Comparison of ENCODE assay signal across 7 cellular contexts in the genomic region with DNA sequence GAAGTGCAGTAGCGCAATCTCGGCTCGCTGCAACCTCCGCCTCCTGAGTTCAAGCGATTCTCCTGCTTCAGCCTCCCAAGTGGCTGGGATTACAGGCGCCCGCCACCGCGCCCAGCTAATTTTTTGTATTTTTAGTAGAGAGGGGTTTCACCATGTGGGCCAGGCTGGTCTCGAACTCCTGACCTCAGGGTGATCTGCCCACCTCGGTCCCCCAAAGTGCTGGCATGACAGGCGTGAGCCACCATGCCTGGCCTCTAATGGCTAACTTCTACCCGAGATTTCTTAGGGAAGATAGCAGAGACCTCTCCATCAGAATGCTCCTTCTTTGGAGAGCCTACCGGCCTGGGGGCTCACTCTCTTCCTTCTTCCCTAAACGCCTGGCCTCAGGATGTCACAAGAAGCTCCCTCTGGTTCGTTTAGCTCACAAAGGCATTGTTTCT. TPM values are rescaled to one million over a fixed set of nuclear protein-coding genes. Genes with fewer than 3 reads are reported as not detected.
DNase-seq lines count a peak whose midpoint lies in the region; ATAC-seq, FAIRE-seq and TF ChIP-seq lines count a peak whose summit lies in the region.
"Not testable (repeated sequence)": the region's sequence is repeated elsewhere in the genome, so short reads cannot be mapped to it uniquely, and the experiment has no call there.
"Had no signal": no experiment of that assay in that cellular context is flagged by ENCODE, and none has a peak within 500 bp of the region (broad histone marks: within the 10 kb centered on the region; RNA-seq: fewer than 3 reads in every experiment).

No MANE protein-coding gene starts in this region.

- POLR2A ChIA-PET in A549 (lab: Yijun Ruan, JAX) = not testable (repeated sequence)
- POLR2A ChIA-PET in activated CD4-positive, alpha-beta memory T cell treated with anti-CD3 and anti-CD28 coated beads, Interleukin-2, amount 10 ng/mL, durations not matched to agents 7 days and 5 days (lab: Charles Lee) = interaction anchor here (1.0 to 3.4 kb wide), 10 partner anchors 25 to 289 kb away, joined by 3 to 18 read pairs (median 6); partner anchors contain the start of genes ABHD16A, BAG6, DXO and GPANK1

- not testable (repeated sequence) for H3K9me3 Mint-ChIP-seq in activated CD4-positive, alpha-beta memory T cell treated with anti-CD3 and anti-CD28 coated beads, Interleukin-2, amount 10 ng/mL, durations not matched to agents 7 days and 5 days

- H3K27ac ChIP-seq in A549 (peak overlapping the region; percentile 61 to 81), HUES64 (ENCODE audit: low read depth, low read length) (peak overlapping the region; percentile 83), coronary artery (peak overlapping the region; percentile 58 to 81)

- H3K36me3 ChIP-seq in HUES64 (ENCODE audit: insufficient read depth, low read length) = peaks cover 14% of the 10 kb centered on the region
- not testable (repeated sequence) for H3K36me3 ChIP-seq in kidney epithelial cell (ENCODE audit: control insufficient read depth, insufficient read depth, low read length)

- peak overlapping the region; percentile 66 for H3K27ac Mint-ChIP-seq in activated CD4-positive, alpha-beta memory T cell treated with anti-CD3 and anti-CD28 coated beads, Interleukin-2, amount 10 ng/mL, durations not matched to agents 7 days and 5 days

- peak overlapping the region; percentile 95 for H3K4me2 ChIP-seq in A549

- H3K4me1 ChIP-seq in A549; HUES64 (ENCODE audit: insufficient read depth, low read length): not testable (repeated sequence)

- TF ChIP-seq POLR2A in A549 (IDR thresholded peaks at IDR 0.05; ENCODE audit: low read length) = not testable (repeated sequence)

- H3K36me3 Mint-ChIP-seq in activated CD4-positive, alpha-beta memory T cell treated with anti-CD3 and anti-CD28 coated beads, Interleukin-2, amount 10 ng/mL, durations not matched to agents 7 days and 5 days (ENCODE audit: low read depth) = not testable (repeated sequence)

- CTCF ChIA-PET in A549 (lab: Yijun Ruan, JAX) = interaction anchor here (0.6 to 2.6 kb wide), 18 partner anchors 11 to 237 kb away, joined by 3 to 11 read pairs (median 3); partner anchors contain the start of gene LY6G5B
- CTCF ChIA-PET in activated CD4-positive, alpha-beta memory T cell treated with anti-CD3 and anti-CD28 coated beads, Interleukin-2, amount 10 ng/mL, durations not matched to agents 7 days and 5 days (lab: Charles Lee) = interaction anchor here (0.7 to 2.6 kb wide), 9 partner anchors 9 to 323 kb away, joined by 3 to 12 read pairs (median 3); partner anchors contain the start of genes CSNK2B, DDX39B, DXO and EHMT2

- not testable (repeated sequence) for H3K27me3 Mint-ChIP-seq in activated CD4-positive, alpha-beta memory T cell treated with anti-CD3 and anti-CD28 coated beads, Interleukin-2, amount 10 ng/mL, durations not matched to agents 7 days and 5 days

- not testable (repeated sequence) for DNase-seq in A549 (ENCODE audit: low read depth in 1 of 2, low spot score in 1 of 2); activated CD4-positive, alpha-beta memory T cell treated with anti-CD3 and anti-CD28 coated beads, Interleukin-2, amount 10 ng/mL, durations not matched to agents 7 days and 5 days; coronary artery (ENCODE audit: low spot score); kidney epithelial cell (ENCODE audit: low read depth); retinal pigment epithelial cell (ENCODE audit: low read depth)

- peak overlapping the region; percentile 89 for H3K4me3 Mint-ChIP-seq in activated CD4-positive, alpha-beta memory T cell treated with anti-CD3 and anti-CD28 coated beads, Interleukin-2, amount 10 ng/mL, durations not matched to agents 7 days and 5 days

- not testable (repeated sequence) for TF ChIP-seq CTCF in A549 (IDR thresholded peaks at IDR 0.05); coronary artery (IDR thresholded peaks at IDR 0.05); kidney epithelial cell (IDR thresholded peaks at IDR 0.05; ENCODE audit: insufficient read depth, low read length, poor library complexity, severe bottlenecking); retinal pigment epithelial cell (conservative IDR thresholded peaks at IDR 0.05; ENCODE audit: low read depth, low read length)

- H3K4me1 Mint-ChIP-seq in activated CD4-positive, alpha-beta memory T cell treated with anti-CD3 and anti-CD28 coated beads, Interleukin-2, amount 10 ng/mL, durations not matched to agents 7 days and 5 days = peaks cover 23% of the 10 kb centered on the region

- TF ChIP-seq EP300 in A549 (IDR thresholded peaks at IDR 0.05) = not testable (repeated sequence)

- H3K27me3 ChIP-seq in HUES64 (ENCODE audit: insufficient read depth, low read length); kidney epithelial cell (ENCODE audit: control insufficient read depth, insufficient read depth, low read length): not testable (repeated sequence)

- FAIRE-seq in A549 (lab: Jason Lieb, UNC) = not testable (repeated sequence)

- 42% methylated on average over 16 of the region's 16 CpGs for WGBS in A549 (ENCODE audit: missing lambda C conversion rate)
- 28% methylated on average over 16 of the region's 16 CpGs for WGBS in HUES64

- ATAC-seq in A549 = not testable (repeated sequence)

- H3K9me3 ChIP-seq in A549; HUES64 (ENCODE audit: insufficient read depth, low read depth, low read length): not testable (repeated sequence)

- TF ChIP-seq RAD21 in A549 (conservative IDR thresholded peaks at IDR 0.05 in 1 of 2, IDR thresholded peaks at IDR 0.05 in 1 of 2) = not testable (repeated sequence)

- peak overlapping the region; percentile 74 for H3K9ac ChIP-seq in HUES64 (ENCODE audit: low read depth, low read length)

- H3K4me3 ChIP-seq in A549 (peak overlapping the region; percentile 63), HUES64 (ENCODE audit: low read length) (peak overlapping the region; percentile 76), coronary artery (peak overlapping the region; percentile 97), kidney epithelial cell (ENCODE audit: low read depth, low read length) (peak overlapping the region; percentile 72), retinal pigment epithelial cell (ENCODE audit: low read length) (peak overlapping the region; percentile 85)

RNA-seq across cellular contexts. Expression of gene NEU1, which starts 1.5 kb away (rescaled TPM):
- polyA plus RNA-seq in A549 (2011; rRNA removed) = 15.8 and 20.6 TPM in 2 replicates
- polyA plus RNA-seq in A549 (2012; cell fraction: cytosol; rRNA removed) = 14.4 and 16.9 TPM in 2 replicates
- 18.6 and 20.0 TPM in 2 replicates for polyA plus RNA-seq in A549 (2012; cell fraction: nucleus; rRNA removed)
- 12.8 to 19.2 TPM (median 16.0 TPM) in 3 replicates for polyA plus RNA-seq in A549 (2017; fragmentation: RNase III; extraction: RNeasy Plus Mini Kit Qiagen cat#74134 plus additional on column Dnase treatment)
- polyA minus RNA-seq in A549 (2011; rRNA and poly(A)+ RNA removed) = 13.0 and 16.0 TPM in 2 replicates
- polyA plus RNA-seq in HUES64 (2013, experiment 1 of 2) = 37.2 TPM
- 35.9 TPM for polyA plus RNA-seq in HUES64 (2013, experiment 2 of 2)
- total RNA-seq in activated CD4-positive, alpha-beta memory T cell treated with anti-CD3 and anti-CD28 coated beads, Interleukin-2, amount 10 ng/mL, durations not matched to agents 7 days and 5 days = 10 to 100 TPM; 29.2 to 29.6 TPM
- 142 and 152 TPM in 2 replicates for total RNA-seq in kidney epithelial cell

RNA-seq across cellular contexts. Expression of gene SLC44A4, which starts 14.7 kb away (rescaled TPM):
- polyA plus RNA-seq in A549 (2011; rRNA removed) = 0.24 and 0.27 TPM in 2 replicates
- 0.05 and 0.12 TPM in 2 replicates for polyA plus RNA-seq in A549 (2012; cell fraction: cytosol; rRNA removed)
- polyA plus RNA-seq in A549 (2012; cell fraction: nucleus; rRNA removed) = 0.16 and 0.39 TPM in 2 replicates
- polyA plus RNA-seq in A549 (2017; fragmentation: RNase III; extraction: RNeasy Plus Mini Kit Qiagen cat#74134 plus additional on column Dnase treatment) = not detected in 3 replicates
- polyA minus RNA-seq in A549 (2011; rRNA and poly(A)+ RNA removed) = 0.17 and 0.24 TPM in 2 replicates
- polyA plus RNA-seq in HUES64 (2013, experiment 1 of 2) = 0.50 TPM
- 0.82 TPM for polyA plus RNA-seq in HUES64 (2013, experiment 2 of 2)
- total RNA-seq in activated CD4-positive, alpha-beta memory T cell treated with anti-CD3 and anti-CD28 coated beads, Interleukin-2, amount 10 ng/mL, durations not matched to agents 7 days and 5 days = under 1 TPM in 1 of 2 experiments, not detected in 1; 0.38 TPM
- total RNA-seq in kidney epithelial cell = 17.7 and 26.1 TPM in 2 replicates
- total RNA-seq: A172 had no signal

RNA-seq across cellular contexts. Expression of gene EHMT2, which starts 33.4 kb away (rescaled TPM):
- 15.4 and 16.4 TPM in 2 replicates for polyA plus RNA-seq in A549 (2011; rRNA removed)
- polyA plus RNA-seq in A549 (2012; cell fraction: cytosol; rRNA removed) = 52.0 and 56.0 TPM in 2 replicates
- polyA plus RNA-seq in A549 (2012; cell fraction: nucleus; rRNA removed) = 121 and 158 TPM in 2 replicates
- 27.0 to 32.3 TPM (median 30.9 TPM) in 3 replicates for polyA plus RNA-seq in A549 (2017; fragmentation: RNase III; extraction: RNeasy Plus Mini Kit Qiagen cat#74134 plus additional on column Dnase treatment)
- 30.7 and 36.5 TPM in 2 replicates for polyA minus RNA-seq in A549 (2011; rRNA and poly(A)+ RNA removed)
- 112 TPM for polyA plus RNA-seq in HUES64 (2013, experiment 1 of 2)
- polyA plus RNA-seq in HUES64 (2013, experiment 2 of 2) = 109 TPM
- total RNA-seq in activated CD4-positive, alpha-beta memory T cell treated with anti-CD3 and anti-CD28 coated beads, Interleukin-2, amount 10 ng/mL, durations not matched to agents 7 days and 5 days = 10 to 100 TPM; 57.0 to 58.4 TPM
- 55.7 and 59.3 TPM in 2 replicates for total RNA-seq in kidney epithelial cell

RNA-seq across cellular contexts. Expression of gene HSPA1B, which starts 36.6 kb away (rescaled TPM):
- polyA plus RNA-seq in A549 (2011; rRNA removed) (52.7 and 70.6 TPM in 2 replicates), A549 (2017; fragmentation: RNase III; extraction: RNeasy Plus Mini Kit Qiagen cat#74134 plus additional on column Dnase treatment) (56.7 to 125 TPM (median 98.6 TPM) in 3 replicates)
- polyA plus RNA-seq in A549 (2012; cell fraction: cytosol; rRNA removed) = 142 and 160 TPM in 2 replicates
- polyA plus RNA-seq in A549 (2012; cell fraction: nucleus; rRNA removed) = 253 and 414 TPM in 2 replicates
- 59.4 and 75.7 TPM in 2 replicates for polyA minus RNA-seq in A549 (2011; rRNA and poly(A)+ RNA removed)
- 31.2 TPM for polyA plus RNA-seq in HUES64 (2013, experiment 1 of 2)
- 31.6 TPM for polyA plus RNA-seq in HUES64 (2013, experiment 2 of 2)
- 10 to 100 TPM; 60.6 to 62.6 TPM for total RNA-seq in activated CD4-positive, alpha-beta memory T cell treated with anti-CD3 and anti-CD28 coated beads, Interleukin-2, amount 10 ng/mL, durations not matched to agents 7 days and 5 days
- 68.3 and 79.1 TPM in 2 replicates for total RNA-seq in kidney epithelial cell

RNA-seq across cellular contexts. Expression of gene ZBTB12, which starts 37.7 kb away (rescaled TPM):
- polyA plus RNA-seq in A549 (2011; rRNA removed) (2.2 and 2.9 TPM in 2 replicates), A549 (2017; fragmentation: RNase III; extraction: RNeasy Plus Mini Kit Qiagen cat#74134 plus additional on column Dnase treatment) (8.4 to 10.1 TPM (median 10.0 TPM) in 3 replicates)
- 4.6 and 6.8 TPM in 2 replicates for polyA plus RNA-seq in A549 (2012; cell fraction: cytosol; rRNA removed)
- polyA plus RNA-seq in A549 (2012; cell fraction: nucleus; rRNA removed) = 3.6 and 5.4 TPM in 2 replicates
- 3.2 and 6.5 TPM in 2 replicates for polyA minus RNA-seq in A549 (2011; rRNA and poly(A)+ RNA removed)
- polyA plus RNA-seq in HUES64 (2013, experiment 1 of 2) = 26.5 TPM
- polyA plus RNA-seq in HUES64 (2013, experiment 2 of 2) = 29.8 TPM
- total RNA-seq in activated CD4-positive, alpha-beta memory T cell treated with anti-CD3 and anti-CD28 coated beads, Interleukin-2, amount 10 ng/mL, durations not matched to agents 7 days and 5 days = 1 to 10 TPM in 1 of 2 experiments, under 1 TPM in 1; 0.98 to 1.1 TPM
- total RNA-seq in kidney epithelial cell = 3.0 and 4.9 TPM in 2 replicates

Comparison
In these comparisons a context has a peak if more than half of its experiments do, and no peak if none do; other contexts are left out.
1. RNA of gene SLC44A4, which starts 14.7 kb away (total RNA-seq): 17.7 to 26.1 TPM in kidney epithelial cell; 0.38 TPM in activated CD4-positive, alpha-beta memory T cell treated with anti-CD3 and anti-CD28 coated beads, Interleukin-2, amount 10 ng/mL, durations not matched to agents 7 days and 5 days; every median in the first group is over 10 times any median in the second.
2. Peak in every context shown above with its lines, with median percentiles within 50 percentile points of each other: H3K27ac ChIP-seq and H3K4me3 ChIP-seq.